Comparison of ENCODE assay signal across 15 cellular contexts in genomic region chr1:99363531-99363930, GRCh38.
DNase-seq lines count a peak whose midpoint lies in the region; TF ChIP-seq lines count a peak whose summit lies in the region.
"Had no signal": no experiment of that assay in that cellular context is flagged by ENCODE, and none has a peak within 500 bp of the region (broad histone marks: within the 10 kb centered on the region; RNA-seq: fewer than 3 reads in every experiment).

No MANE protein-coding gene starts in this region.

- H3K27me3 ChIP-seq in HL-60 (ENCODE audit: insufficient read depth, poor library complexity, severe bottlenecking): no peaks in the 10 kb centered on the region
- H3K27me3 ChIP-seq: BE2C had no signal

- H3K27ac Mint-ChIP-seq in HFFc6: no peak overlapping the region
- H3K27ac Mint-ChIP-seq: CD4-positive, alpha-beta T cell; IgD-negative memory B cell had no signal

- no peak overlapping the region for H3K4me3 Mint-ChIP-seq in HFFc6
- H3K4me3 Mint-ChIP-seq: CD4-positive, alpha-beta T cell; IgD-negative memory B cell had no signal

- 0 out of 2 replicates have a peak overlapping the region, but pooled peaks have one; percentile 6 for H3K27ac ChIP-seq in HL-60 (replicated peaks)
- H3K27ac ChIP-seq: GM23248 had no signal

- H3K36me3 Mint-ChIP-seq in HFFc6 (ENCODE audit: low read depth): no peaks in the 10 kb centered on the region
- H3K36me3 Mint-ChIP-seq: IgD-negative memory B cell had no signal

- peaks cover 2% of the 10 kb centered on the region for H3K27me3 Mint-ChIP-seq in HFFc6 (ENCODE audit: insufficient read depth)
- H3K27me3 Mint-ChIP-seq: CD4-positive, alpha-beta T cell; IgD-negative memory B cell had no signal

- H3K4me1 Mint-ChIP-seq in HFFc6 (ENCODE audit: low read depth): no peaks in the 10 kb centered on the region
- H3K4me1 Mint-ChIP-seq: IgD-negative memory B cell had no signal

- no peak for TF ChIP-seq CTCF in HL-60 (IDR thresholded peaks at IDR 0.05; ENCODE audit: insufficient read depth, low read length)
- no peak for TF ChIP-seq CTCF in HFFc6 (IDR thresholded peaks at IDR 0.05)

- H3K4me3 ChIP-seq in HL-60 (replicated peaks; ENCODE audit: insufficient read depth, low read length): no peak overlapping the region
- H3K4me3 ChIP-seq: GM23248, HAP-1 had no signal

- H3K9me3 Mint-ChIP-seq in HFFc6: peaks cover 5% of the 10 kb centered on the region; the same call in 1 of the 2 replicates
- H3K9me3 Mint-ChIP-seq: CD4-positive, alpha-beta T cell; IgD-negative memory B cell had no signal

- peak in 1 of 2 experiments; percentile 1 for DNase-seq in HL-60 (ENCODE audit: low read depth in 1 of 2, low spot score in 1 of 2)
- DNase-seq in LHCN-M2 (ENCODE audit: low read depth): peak; percentile 69
- DNase-seq in dedifferentiated amniotic fluid mesenchymal stem cell (ENCODE audit: extremely low spot score): peak; percentile 8
- no peak for DNase-seq in HFFc6
- no peak for DNase-seq in DMS79 treated with DMSO at 0.1 percent for 48 hours (lab: John Stamatoyannopoulos, UW)
- DNase-seq in stimulated activated CD4-positive, alpha-beta T cell treated with anti-CD3 and anti-CD28 coated beads, Interleukin-2, amount 100 ng/mL, for 48 hours: no peak
- DNase-seq: ACHN; BE2C; C1 segment of cervical spinal cord; Caco-2; CD4-positive, alpha-beta T cell; GDM1; GM23248 had no signal

Comparison
In these comparisons a context has a peak if more than half of its experiments do, and no peak if none do; other contexts are left out.
1. DNase-seq: peak in LHCN-M2 (single experiment) and dedifferentiated amniotic fluid mesenchymal stem cell (single experiment); none in HFFc6 (single experiment), DMS79 treated with DMSO at 0.1 percent for 48 hours (single experiment) and stimulated activated CD4-positive, alpha-beta T cell treated with anti-CD3 and anti-CD28 coated beads, Interleukin-2, amount 100 ng/mL, for 48 hours (0 of 2).